1 cellular context compared by ENCODE assay signal in genomic region chr20:3739926-3740599, GRCh38.
A peak's percentile ranks its signal among the peaks of the same experiment; 100 is the strongest.
TF ChIP-seq lines count a peak whose summit lies in the region.

No MANE protein-coding gene starts in this region.

TF ChIP-seq in HepG2, 621 proteins besides CTCF, POLR2A, EP300 and RAD21 (continues in another document):
- TF ChIP-seq ZNF207 (IDR thresholded peaks at IDR 0.05; ENCODE audit: borderline replicate concordance): no peak
- TF ChIP-seq ZFP90 (CRISPR knock-in tag; IDR thresholded peaks at IDR 0.05; ENCODE audit: borderline replicate concordance): no peak
- TF ChIP-seq ZNF580 (CRISPR knock-in tag; IDR thresholded peaks at IDR 0.05; ENCODE audit: borderline replicate concordance, low read depth): no peak
- no peak for TF ChIP-seq ATM (IDR thresholded peaks at IDR 0.05; ENCODE audit: borderline replicate concordance)
- TF ChIP-seq, protein P1, sequence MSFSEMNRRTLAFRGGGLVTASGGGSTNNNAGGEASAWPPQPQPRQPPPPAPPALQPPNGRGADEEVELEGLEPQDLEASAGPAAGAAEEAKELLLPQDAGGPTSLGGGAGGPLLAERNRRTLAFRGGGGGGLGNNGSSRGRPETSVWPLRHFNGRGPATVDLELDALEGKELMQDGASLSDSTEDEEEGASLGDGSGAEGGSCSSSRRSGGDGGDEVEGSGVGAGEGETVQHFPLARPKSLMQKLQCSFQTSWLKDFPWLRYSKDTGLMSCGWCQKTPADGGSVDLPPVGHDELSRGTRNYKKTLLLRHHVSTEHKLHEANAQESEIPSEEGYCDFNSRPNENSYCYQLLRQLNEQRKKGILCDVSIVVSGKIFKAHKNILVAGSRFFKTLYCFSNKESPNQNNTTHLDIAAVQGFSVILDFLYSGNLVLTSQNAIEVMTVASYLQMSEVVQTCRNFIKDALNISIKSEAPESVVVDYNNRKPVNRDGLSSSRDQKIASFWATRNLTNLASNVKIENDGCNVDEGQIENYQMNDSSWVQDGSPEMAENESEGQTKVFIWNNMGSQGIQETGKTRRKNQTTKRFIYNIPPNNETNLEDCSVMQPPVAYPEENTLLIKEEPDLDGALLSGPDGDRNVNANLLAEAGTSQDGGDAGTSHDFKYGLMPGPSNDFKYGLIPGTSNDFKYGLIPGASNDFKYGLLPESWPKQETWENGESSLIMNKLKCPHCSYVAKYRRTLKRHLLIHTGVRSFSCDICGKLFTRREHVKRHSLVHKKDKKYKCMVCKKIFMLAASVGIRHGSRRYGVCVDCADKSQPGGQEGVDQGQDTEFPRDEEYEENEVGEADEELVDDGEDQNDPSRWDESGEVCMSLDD (CRISPR knock-in tag; IDR thresholded peaks at IDR 0.05; ENCODE audit: borderline replicate concordance): no peak
- TF ChIP-seq CREB3 (CRISPR knock-in tag; IDR thresholded peaks at IDR 0.05): no peak
- no peak for TF ChIP-seq ZNF280D (CRISPR knock-in tag; IDR thresholded peaks at IDR 0.05)
- no peak for TF ChIP-seq ZNF775 (CRISPR knock-in tag; IDR thresholded peaks at IDR 0.05; ENCODE audit: borderline replicate concordance)
- TF ChIP-seq, protein P2, sequence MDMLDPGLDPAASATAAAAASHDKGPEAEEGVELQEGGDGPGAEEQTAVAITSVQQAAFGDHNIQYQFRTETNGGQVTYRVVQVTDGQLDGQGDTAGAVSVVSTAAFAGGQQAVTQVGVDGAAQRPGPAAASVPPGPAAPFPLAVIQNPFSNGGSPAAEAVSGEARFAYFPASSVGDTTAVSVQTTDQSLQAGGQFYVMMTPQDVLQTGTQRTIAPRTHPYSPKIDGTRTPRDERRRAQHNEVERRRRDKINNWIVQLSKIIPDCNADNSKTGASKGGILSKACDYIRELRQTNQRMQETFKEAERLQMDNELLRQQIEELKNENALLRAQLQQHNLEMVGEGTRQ (IDR thresholded peaks at IDR 0.05; ENCODE audit: low read depth, low read length): no peak
- TF ChIP-seq, protein P2 (CRISPR knock-in tag; IDR thresholded peaks at IDR 0.05; ENCODE audit: borderline replicate concordance): no peak; the same call in 1 of the 2 replicates
- no peak for TF ChIP-seq FOXK1 (CRISPR knock-in tag; IDR thresholded peaks at IDR 0.05; ENCODE audit: borderline replicate concordance, low read depth)
- no peak for TF ChIP-seq E2F2 (CRISPR knock-in tag; IDR thresholded peaks at IDR 0.05; ENCODE audit: borderline replicate concordance)
- no peak for TF ChIP-seq ZNF891 (CRISPR knock-in tag; IDR thresholded peaks at IDR 0.05)
- TF ChIP-seq SPEN (CRISPR knock-in tag; IDR thresholded peaks at IDR 0.05; ENCODE audit: low read depth): peak; percentile 31; the same call in 1 of the 2 replicates
- TF ChIP-seq ZNF318 (CRISPR knock-in tag; IDR thresholded peaks at IDR 0.05): no peak
- TF ChIP-seq HMGXB3 (CRISPR knock-in tag; IDR thresholded peaks at IDR 0.05; ENCODE audit: borderline replicate concordance): no peak
- no peak for TF ChIP-seq NFKBIZ (CRISPR knock-in tag; IDR thresholded peaks at IDR 0.05)
- no peak for TF ChIP-seq ZNF282 (IDR thresholded peaks at IDR 0.05; ENCODE audit: partially characterized antibody)
- TF ChIP-seq ZNF263 (CRISPR knock-in tag; IDR thresholded peaks at IDR 0.05): peak; percentile 85
- TF ChIP-seq ZNF501 (CRISPR knock-in tag; IDR thresholded peaks at IDR 0.05): no peak
- TF ChIP-seq, protein P3, sequence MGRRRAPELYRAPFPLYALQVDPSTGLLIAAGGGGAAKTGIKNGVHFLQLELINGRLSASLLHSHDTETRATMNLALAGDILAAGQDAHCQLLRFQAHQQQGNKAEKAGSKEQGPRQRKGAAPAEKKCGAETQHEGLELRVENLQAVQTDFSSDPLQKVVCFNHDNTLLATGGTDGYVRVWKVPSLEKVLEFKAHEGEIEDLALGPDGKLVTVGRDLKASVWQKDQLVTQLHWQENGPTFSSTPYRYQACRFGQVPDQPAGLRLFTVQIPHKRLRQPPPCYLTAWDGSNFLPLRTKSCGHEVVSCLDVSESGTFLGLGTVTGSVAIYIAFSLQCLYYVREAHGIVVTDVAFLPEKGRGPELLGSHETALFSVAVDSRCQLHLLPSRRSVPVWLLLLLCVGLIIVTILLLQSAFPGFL (CRISPR knock-in tag; IDR thresholded peaks at IDR 0.05): no peak
- TF ChIP-seq ZMAT3 (CRISPR knock-in tag; conservative IDR thresholded peaks at IDR 0.05): 0 out of 2 replicates have a peak, but pooled peaks have one; percentile 16
- no peak for TF ChIP-seq MYNN (CRISPR knock-in tag; IDR thresholded peaks at IDR 0.05; ENCODE audit: low read depth)
- no peak for TF ChIP-seq ZNF468 (CRISPR knock-in tag; IDR thresholded peaks at IDR 0.05)
- TF ChIP-seq ZNF101 (CRISPR knock-in tag; IDR thresholded peaks at IDR 0.05; ENCODE audit: borderline replicate concordance, low read depth): no peak
- TF ChIP-seq GLI4 (CRISPR knock-in tag; IDR thresholded peaks at IDR 0.05; ENCODE audit: borderline replicate concordance): no peak
